19 cellular contexts compared by ENCODE assay signal in the genomic region with DNA sequence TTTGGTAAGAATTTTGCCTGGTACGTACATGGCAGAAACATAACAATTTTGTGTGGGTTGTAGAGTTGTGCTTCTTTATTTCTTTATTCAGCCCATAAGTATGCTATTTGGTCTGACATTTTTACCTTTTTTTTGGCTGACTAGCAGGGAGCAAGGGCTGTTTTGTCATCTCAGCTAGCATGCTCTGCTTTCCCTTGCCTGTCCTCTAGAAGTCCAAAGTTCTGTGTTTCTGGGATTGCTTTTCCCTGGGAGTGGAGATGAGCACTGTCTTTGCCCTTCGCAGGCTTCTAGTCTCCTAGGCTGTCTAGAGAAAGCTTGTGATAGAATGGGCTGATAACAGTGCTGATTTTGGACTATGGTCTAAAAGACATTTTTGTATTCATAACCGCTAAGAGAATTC. TPM values are rescaled to one million over a fixed set of nuclear protein-coding genes. Genes with fewer than 3 reads are reported as not detected.
A peak's percentile ranks its signal among the peaks of the same experiment; 100 is the strongest.
DNase-seq lines count a peak whose midpoint lies in the region; ATAC-seq, FAIRE-seq and TF ChIP-seq lines count a peak whose summit lies in the region.
"Had no signal": no experiment of that assay in that cellular context is flagged by ENCODE, and none has a peak within 500 bp of the region (broad histone marks: within the 10 kb centered on the region; RNA-seq: fewer than 3 reads in every experiment).

No MANE protein-coding gene starts in this region.

- H3K27me3 ChIP-seq in GM23338 (ENCODE audit: insufficient read depth) (no peaks in the 10 kb centered on the region), Loucy (ENCODE audit: insufficient read depth, low read length, poor library complexity, severe bottlenecking) (no peaks in the 10 kb centered on the region), K562 (ENCODE audit: control insufficient read depth in 2 of 2, insufficient read depth in 2 of 2, low read length in 2 of 2) (no peaks in the 10 kb centered on the region), liver (ENCODE audit: control insufficient read depth in 4 of 4, insufficient read depth in 4 of 4, low read length in 3 of 4) (no peaks in the 10 kb centered on the region)
- H3K27me3 ChIP-seq: BLaER1 had no signal

- H3F3A ChIP-seq in GM23338 (replicated peaks; ENCODE audit: low read depth) (no peaks in the 10 kb centered on the region; the same call in 1 of the 2 replicates), Loucy (ENCODE audit: low read depth) (no peaks in the 10 kb centered on the region)

- DNase-seq in GM23338 (ENCODE audit: low spot score) (no peak), K562 (ENCODE audit: extremely low read depth in 1 of 4, low spot score in 3 of 4) (no peak), cerebellum (ENCODE audit: low spot score) (no peak)
- DNase-seq in stimulated activated CD4-positive, alpha-beta T cell treated with anti-CD3 and anti-CD28 coated beads, Interleukin-2, amount 100 ng/mL, for 48 hours = no peak
- no peak for DNase-seq in stimulated activated naive CD4-positive, alpha-beta T cell treated with Interleukin-2 at 50 U/mL for 16 hours (lab: John Stamatoyannopoulos, UW)
- DNase-seq: CD4-positive, alpha-beta memory T cell; DMS153; DMS79; GF-D8; IMR-90; KBM-7 had no signal

- no peak overlapping the region for H3K4me3 Mint-ChIP-seq in GM23338
- H3K4me3 Mint-ChIP-seq: CD14-positive monocyte; CD4-positive, alpha-beta memory T cell had no signal

- TF ChIP-seq RAD21 in K562 (CRISPR knock-in tag; conservative IDR thresholded peaks at IDR 0.05 in 1 of 2, IDR thresholded peaks at IDR 0.05 in 1 of 2) = no peak
- no peak for TF ChIP-seq RAD21 in liver (IDR thresholded peaks at IDR 0.05)

- no peak overlapping the region for H2AFZ ChIP-seq in GM23338
- H2AFZ ChIP-seq in Loucy (ENCODE audit: low read length) = no peak overlapping the region
- H2AFZ ChIP-seq in K562 (ENCODE audit: low read depth, low read length) = no peak overlapping the region

- H4K20me1 ChIP-seq in GM23338 (replicated peaks; ENCODE audit: insufficient read depth) (peaks cover 85% of the 10 kb centered on the region), Loucy (ENCODE audit: insufficient read depth, low read length, poor library complexity, severe bottlenecking) (peaks cover 91% of the 10 kb centered on the region), K562 (replicated peaks; ENCODE audit: control insufficient read depth, insufficient read depth, low read length) (peaks cover 11% of the 10 kb centered on the region; the same call in 1 of the 2 replicates)

- TF ChIP-seq EP300 in K562 (IDR thresholded peaks at IDR 0.05; ENCODE audit: low read length) = no peak

- no peak for TF ChIP-seq CTCF in GM23338 (conservative IDR thresholded peaks at IDR 0.05; ENCODE audit: low read depth in 2 of 2)
- TF ChIP-seq CTCF in Loucy (conservative IDR thresholded peaks at IDR 0.05; ENCODE audit: low read length) = no peak
- TF ChIP-seq CTCF in K562 (IDR thresholded peaks at IDR 0.05 in 2 of 3, conservative IDR thresholded peaks at IDR 0.05 in 1 of 3; ENCODE audit: insufficient read depth in 2 of 3, low read depth in 1 of 3, low read length in 3 of 3) = no peak
- no peak for TF ChIP-seq CTCF in liver (IDR thresholded peaks at IDR 0.05; ENCODE audit: low read depth, low read length, missing input control)

- FAIRE-seq in K562 (lab: Jason Lieb, UNC) = no peak
- FAIRE-seq: A204.1 had no signal

- H3K9me1 ChIP-seq in K562 (ENCODE audit: control insufficient read depth, insufficient read depth, low read length) = no peaks in the 10 kb centered on the region

- no TSS peak for BruUV-seq in K562 (replicated peaks; lab: Mats Ljungman, UMichigan)

- H3K27ac ChIP-seq in GM23338 (ENCODE audit: low read depth) = peak overlapping the region; percentile 72; the same call in 1 of the 2 replicates
- peak overlapping the region; percentile 23; the same call in 1 of the 3 replicates for H3K27ac ChIP-seq in K562 (ENCODE audit: extremely low read depth, low read depth, low read length)
- H3K27ac ChIP-seq in liver (ENCODE audit: low read depth in 1 of 2, low read length in 2 of 2) = no peak overlapping the region
- H3K27ac ChIP-seq: BLaER1, HL-60 had no signal

- WGBS in K562 (ENCODE audit: insufficient coverage, low coverage, missing lambda C conversion rate) = 83% methylated on average over 3 of the region's 3 CpGs
- 96% methylated on average over 3 of the region's 3 CpGs for WGBS in liver

- H3K36me3 Mint-ChIP-seq in GM23338 (ENCODE audit: low read depth) = peaks cover 24% of the 10 kb centered on the region
- H3K36me3 Mint-ChIP-seq: CD4-positive, alpha-beta memory T cell had no signal

- no peaks in the 10 kb centered on the region for H3K9me3 ChIP-seq in Loucy (ENCODE audit: insufficient read depth, low read depth, low read length)
- H3K9me3 ChIP-seq in K562 (replicated peaks; ENCODE audit: control insufficient read depth, insufficient read depth, low read depth, low read length) = no peaks in the 10 kb centered on the region
- H3K9me3 ChIP-seq in liver (ENCODE audit: control insufficient read depth in 4 of 4, low read length in 3 of 4) = no peaks in the 10 kb centered on the region
- H3K9me3 ChIP-seq: BLaER1, HAP-1 had no signal

- intact Hi-C loops in K562 (cut with micrococcal nuclease) = no loop called here

- in situ Hi-C loops in K562 (cut with MboI) = no loop called here

- CTCF ChIA-PET in K562 (lab: Yijun Ruan, JAX; ENCODE audit: low intra/inter-chr PET ratio) = no interaction called here

- no peak overlapping the region for H3K27ac Mint-ChIP-seq in GM23338
- H3K27ac Mint-ChIP-seq: CD4-positive, alpha-beta memory T cell had no signal

- H3K36me3 ChIP-seq in GM23338 (ENCODE audit: insufficient read depth) (no peaks in the 10 kb centered on the region), Loucy (ENCODE audit: insufficient read depth, low read length) (peaks cover 6% of the 10 kb centered on the region; the same call in 1 of the 2 replicates), K562 (ENCODE audit: control insufficient read depth, insufficient read depth, low read length) (peaks cover 32% of the 10 kb centered on the region; the same call in 2 of the 3 replicates), liver (ENCODE audit: control insufficient read depth in 4 of 4, insufficient read depth in 3 of 4, low read depth in 1 of 4, low read length in 3 of 4) (no peaks in the 10 kb centered on the region)

- H3K4me1 Mint-ChIP-seq in GM23338 = peaks cover 65% of the 10 kb centered on the region

- TF ChIP-seq POLR2A in K562 (conservative IDR thresholded peaks at IDR 0.05) = no peak

- H3K4me2 ChIP-seq in GM23338 (peak overlapping the region; percentile 58; the same call in 1 of the 2 replicates), Loucy (ENCODE audit: low read depth, low read length, poor library complexity, severe bottlenecking) (peak overlapping the region; percentile 93), K562 (ENCODE audit: insufficient read depth, low read length) (no peak overlapping the region)
- H3K4me2 ChIP-seq: BLaER1 had no signal

- H3K4me1 ChIP-seq in GM23338 (ENCODE audit: insufficient read depth) (peaks cover 76% of the 10 kb centered on the region), Loucy (ENCODE audit: insufficient read depth, low read length, poor library complexity, severe bottlenecking) (peaks cover 70% of the 10 kb centered on the region), K562 (replicated peaks in 1 of 2; ENCODE audit: control insufficient read depth in 2 of 2, insufficient read depth in 2 of 2, low read length in 2 of 2) (peaks cover 18 to 52% of the 10 kb centered on the region in 2 experiments), liver (ENCODE audit: control insufficient read depth in 4 of 4, insufficient read depth in 4 of 4, low read length in 3 of 4) (peaks cover 0 to 2% (median 0%) of the 10 kb centered on the region in 4 donors)

- ATAC-seq in GM23338 (no peak), K562 (no peak), GM19452 (IDR thresholded peaks at IDR 0.05; ENCODE audit: unreplicated experiment) (no peak)

- peaks cover 100% of the 10 kb centered on the region for H3K79me2 ChIP-seq in GM23338 (replicated peaks; ENCODE audit: insufficient read depth)
- H3K79me2 ChIP-seq in Loucy (ENCODE audit: insufficient read depth, low read length) = peaks cover 99% of the 10 kb centered on the region
- H3K79me2 ChIP-seq in K562 (ENCODE audit: control insufficient read depth, insufficient read depth, low read length) = peaks cover 99% of the 10 kb centered on the region

- H3K9me3 Mint-ChIP-seq in GM23338 = peaks cover 3% of the 10 kb centered on the region; the same call in 1 of the 3 replicates
- H3K9me3 Mint-ChIP-seq: CD14-positive monocyte; CD4-positive, alpha-beta memory T cell had no signal

- H3K9ac ChIP-seq in Loucy (ENCODE audit: low read depth, low read length, poor library complexity, severe bottlenecking) (no peak overlapping the region), K562 (ENCODE audit: insufficient read depth in 1 of 2, low read depth in 2 of 2, low read length in 2 of 2) (no peak overlapping the region), liver (ENCODE audit: low read depth in 1 of 2, low read length in 2 of 2) (no peak overlapping the region)
- H3K9ac ChIP-seq: BLaER1 had no signal

- POLR2A ChIA-PET in K562 (lab: Yijun Ruan, JAX) = interaction anchor here (1.8 to 3.1 kb wide), 2 partner anchors 8 to 65 kb away, joined by 9 to 11 read pairs; a partner anchor contains a TSS

- H3K9me2 ChIP-seq in GM23338 (ENCODE audit: insufficient read depth) = 0 out of 2 replicates have a peak, but pooled peaks cover 7% of the 10 kb centered on the region
- H3K9me2 ChIP-seq in Loucy (replicated peaks; ENCODE audit: low read depth, low read length) = no peaks in the 10 kb centered on the region

- H3K27me3 Mint-ChIP-seq in GM23338 (ENCODE audit: insufficient read depth, low read depth, poor library complexity) = peaks cover 12% of the 10 kb centered on the region
- H3K27me3 Mint-ChIP-seq: CD4-positive, alpha-beta memory T cell had no signal

- H3K4me3 ChIP-seq in GM23338 = no peak overlapping the region
- peak overlapping the region; percentile 71 for H3K4me3 ChIP-seq in Loucy (ENCODE audit: low read length, poor library complexity, severe bottlenecking)
- no peak overlapping the region for H3K4me3 ChIP-seq in K562
- H3K4me3 ChIP-seq in liver (ENCODE audit: low read depth in 1 of 3, low read length in 3 of 3) = no peak overlapping the region
- H3K4me3 ChIP-seq: BLaER1, HAP-1 had no signal

RNA-seq across cellular contexts. Expression of a gene that starts 7.5 kb away (rescaled TPM):
- 141 and 149 TPM in 2 replicates for total RNA-seq in GM23338 (2014; rRNA removed; shearing (Covaris generic))
- polyA plus RNA-seq in GM23338 (2016; fragmentation: Nextera tagmentation; extraction: Ambion mirVana) = 101 and 104 TPM in 2 replicates
- 52.8 and 60.6 TPM in 2 replicates for total RNA-seq in K562 (2011; cell fraction: chromatin; rRNA removed; ENCODE audit: low replicate concordance)
- 42.2 and 49.3 TPM in 2 replicates for total RNA-seq in K562 (2011; cell fraction: nucleolus; rRNA removed)
- total RNA-seq in K562 (2011; cell fraction: nucleoplasm; rRNA removed) = 54.6 and 75.2 TPM in 2 replicates
- total RNA-seq in K562 (2014; rRNA removed) = 145 and 159 TPM in 2 replicates
- 59.0 and 78.5 TPM in 2 replicates for total RNA-seq in K562 (2014; rRNA removed; fragmentation: Illumina TruSeq; extraction: Trizol)
- total RNA-seq in K562 (2015; rRNA removed; fragmentation: Illumina TruSeq; extraction: Trizol) = 71.6 and 73.9 TPM in 2 replicates
- total RNA-seq in K562 (2021) = 95.9 and 98.2 TPM in 2 replicates
- 90.5 and 103 TPM in 2 replicates for polyA plus RNA-seq in K562 (2011; rRNA removed)
- 121 and 167 TPM in 2 replicates for polyA plus RNA-seq in K562 (2011; cell fraction: cytosol; rRNA removed)
- polyA plus RNA-seq in K562 (2011; cell fraction: nucleus; rRNA removed) = 54.4 and 62.7 TPM in 2 replicates
- polyA plus RNA-seq in K562 (2012) = 49.6 and 96.6 TPM in 2 replicates
- 95.8 and 111 TPM in 2 replicates for polyA plus RNA-seq in K562 (2014; fragmentation: Illumina TruSeq; extraction: Trizol)
- polyA plus RNA-seq in K562 (2014; fragmentation: Nextera tagmentation; extraction: Ambion mirVana) = 10 to 100 TPM; 84.6 to 86.7 TPM
- 104 and 122 TPM in 2 replicates for polyA plus RNA-seq in K562 (2014; rRNA removed)
- polyA minus RNA-seq in K562 (2011; rRNA and poly(A)+ RNA removed) = 98.7 and 137 TPM in 2 replicates
- 61.1 and 70.9 TPM in 2 replicates for polyA minus RNA-seq in K562 (2011; cell fraction: cytosol; rRNA and poly(A)+ RNA removed)
- 28.7 and 32.3 TPM in 2 replicates for polyA minus RNA-seq in K562 (2011; cell fraction: nucleus; rRNA and poly(A)+ RNA removed)
- total RNA-seq in liver = 10 to 100 TPM; 24.5 to 25.5 TPM
- 10 to 100 TPM in 1 of 2 donors, 1 to 10 TPM in 1; 8.9 to 10.1 TPM for polyA plus RNA-seq in liver
- total RNA-seq in cerebellum = 54.1 TPM

Comparison
In these comparisons a context has a peak if more than half of its experiments do, and no peak if none do; other contexts are left out.
1. H3K27ac ChIP-seq: peak in GM23338 (single experiment) and K562 (single experiment); none in liver (0 of 2).